ENCODE assay signal across 1 cellular context in genomic region chr7:14698239-14698638, GRCh38.
TF ChIP-seq lines count a peak whose summit lies in the region.

No MANE protein-coding gene starts in this region.

TF ChIP-seq in SK-N-SH, 30 proteins besides CTCF, POLR2A, EP300 and RAD21 (continued from another document):
- TF ChIP-seq PBX3 (IDR thresholded peaks at IDR 0.05) (no peak), TEAD4 (IDR thresholded peaks at IDR 0.05; ENCODE audit: borderline replicate concordance, insufficient read depth) (no peak), TCF12 (IDR thresholded peaks at IDR 0.05) (no peak)
